10 cellular contexts compared by ENCODE assay signal in genomic region chrX:12137982-12138365, GRCh38. TPM values are rescaled to one million over a fixed set of nuclear protein-coding genes. Genes with fewer than 3 reads are reported as not detected.
DNase-seq lines count a peak whose midpoint lies in the region; ATAC-seq and TF ChIP-seq lines count a peak whose summit lies in the region.
"Had no signal": no experiment of that assay in that cellular context is flagged by ENCODE, and none has a peak within 500 bp of the region (broad histone marks: within the 10 kb centered on the region; RNA-seq: fewer than 3 reads in every experiment).

No MANE protein-coding gene starts in this region.

- H3K9me2 ChIP-seq in GM23338 (ENCODE audit: insufficient read depth), result no peaks in the 10 kb centered on the region

- intact Hi-C loops in right cardiac atrium (cut with DNase I) (no loop called here), left lung (cut with DNase I) (no loop called here)

- CTCF ChIA-PET in WTC11 (lab: Charles Lee), result interaction anchor here (0.6 to 1.3 kb wide), 5 partner anchors 58 to 193 kb away, joined by 3 to 6 read pairs (median 3); no protein-coding TSS in a partner anchor

- H4K20me1 ChIP-seq in GM23338 (replicated peaks; ENCODE audit: insufficient read depth), result no peaks in the 10 kb centered on the region

- H3K9me3 ChIP-seq in right cardiac atrium (ENCODE audit: control insufficient read depth, low read length), result no peaks in the 10 kb centered on the region
- H3K9me3 ChIP-seq in left lung, result no peaks in the 10 kb centered on the region

- H2AFZ ChIP-seq in GM23338, result peak overlapping the region; percentile 83; the same call in 1 of the 2 replicates

- under 1% methylated on average over 22 of the region's 22 CpGs for WGBS in right cardiac atrium

- H3K4me1 Mint-ChIP-seq in GM23338 (peaks cover 11% of the 10 kb centered on the region; the same call in 2 of the 3 replicates), WTC11 (peaks cover 20% of the 10 kb centered on the region)

- H3K27me3 ChIP-seq in GM23338 (ENCODE audit: insufficient read depth) (peaks cover 43% of the 10 kb centered on the region), right cardiac atrium (ENCODE audit: control insufficient read depth, insufficient read depth) (no peaks in the 10 kb centered on the region), left lung (peaks cover 30 to 31% of the 10 kb centered on the region in 2 donors)

- H3K4me1 ChIP-seq in GM23338 (ENCODE audit: insufficient read depth) (no peaks in the 10 kb centered on the region), right cardiac atrium (ENCODE audit: control insufficient read depth, insufficient read depth, low read length) (no peaks in the 10 kb centered on the region), left lung (no peaks in the 10 kb centered on the region)

- no peaks in the 10 kb centered on the region for H3K36me3 Mint-ChIP-seq in GM23338 (ENCODE audit: low read depth)
- H3K36me3 Mint-ChIP-seq in WTC11, result no peaks in the 10 kb centered on the region

- DNase-seq in GM23338 (ENCODE audit: low spot score) (peak; percentile 45), WTC11 (ENCODE audit: low spot score) (no peak), right cardiac atrium (no peak), retinal pigment epithelial cell (ENCODE audit: low read depth) (no peak), left lung (no peak)
- no peak for DNase-seq in activated naive CD4-positive, alpha-beta T cell treated with anti-CD3 and anti-CD28 coated beads, Interleukin-2, amount 50 U/mL, for 16 hours
- DNase-seq: activated CD4-positive, alpha-beta T cell treated with anti-CD3 and anti-CD28 coated beads for 1 hour; left cardiac atrium had no signal

- H3K79me2 ChIP-seq in GM23338 (replicated peaks; ENCODE audit: insufficient read depth), result no peaks in the 10 kb centered on the region

- H3F3A ChIP-seq in GM23338 (replicated peaks; ENCODE audit: low read depth), result no peaks in the 10 kb centered on the region

- peak overlapping the region; percentile 68 for H3K4me3 ChIP-seq in GM23338
- peak overlapping the region; percentile 50 for H3K4me3 ChIP-seq in right cardiac atrium (ENCODE audit: low read length)
- peak overlapping the region; percentile 49 for H3K4me3 ChIP-seq in retinal pigment epithelial cell (ENCODE audit: low read length)
- H3K4me3 ChIP-seq in left lung, result peak overlapping the region in 1 of 2 donors; percentile 16

- TF ChIP-seq CTCF in GM23338 (conservative IDR thresholded peaks at IDR 0.05; ENCODE audit: low read depth in 2 of 2) (no peak), WTC11 (IDR thresholded peaks at IDR 0.05) (no peak), retinal pigment epithelial cell (conservative IDR thresholded peaks at IDR 0.05; ENCODE audit: low read depth, low read length) (no peak), left lung (IDR thresholded peaks at IDR 0.05) (no peak)

- H3K36me3 ChIP-seq in GM23338 (ENCODE audit: insufficient read depth), result no peaks in the 10 kb centered on the region
- no peaks in the 10 kb centered on the region for H3K36me3 ChIP-seq in left lung

- POLR2A ChIA-PET in WTC11 (lab: Charles Lee), result no interaction called here

- H3K4me3 Mint-ChIP-seq in GM23338 (peak overlapping the region; percentile 85), WTC11 (peak overlapping the region; percentile 90)

- H3K4me2 ChIP-seq in GM23338, result peak overlapping the region; percentile 82

- H3K9me3 Mint-ChIP-seq in GM23338 (no peaks in the 10 kb centered on the region; the same call in 2 of the 3 replicates), WTC11 (no peaks in the 10 kb centered on the region)

- ATAC-seq in GM23338 (peak; percentile 54), WTC11 (no peak; the same call in none of the 2 replicates), right cardiac atrium (no peak), left lung (no peak), GM18520 (IDR thresholded peaks at IDR 0.05; ENCODE audit: unreplicated experiment) (no peak), HG03025 (IDR thresholded peaks at IDR 0.05; ENCODE audit: low FRiP score, unreplicated experiment) (no peak)

- H3K27ac ChIP-seq in GM23338 (ENCODE audit: low read depth) (no peak overlapping the region), right cardiac atrium (ENCODE audit: low read length) (no peak overlapping the region), left lung (no peak overlapping the region)

- H3K27ac Mint-ChIP-seq in GM23338 (no peak overlapping the region), WTC11 (no peak overlapping the region)

- H3K27me3 Mint-ChIP-seq in GM23338 (ENCODE audit: insufficient read depth, low read depth, poor library complexity), result peaks cover 26% of the 10 kb centered on the region
- peaks cover 38% of the 10 kb centered on the region for H3K27me3 Mint-ChIP-seq in WTC11 (ENCODE audit: low read depth)

TF ChIP-seq in GM23338, 12 proteins besides CTCF, POLR2A, EP300 and RAD21 (continues in another document):
- TF ChIP-seq STAT1 (IDR thresholded peaks at IDR 0.05; ENCODE audit: unreplicated experiment) (no peak), EZH2 (IDR thresholded peaks at IDR 0.05; ENCODE audit: low read depth, unreplicated experiment) (no peak), CREB1 (CRISPR knock-in tag; IDR thresholded peaks at IDR 0.05; ENCODE audit: low read depth) (no peak), EZH2phosphoT487 (IDR thresholded peaks at IDR 0.05; ENCODE audit: unreplicated experiment) (no peak), ZNF114 (CRISPR knock-in tag; IDR thresholded peaks at IDR 0.05) (no peak), NANOG (IDR thresholded peaks at IDR 0.05; ENCODE audit: borderline replicate concordance) (no peak), ZNF331 (CRISPR knock-in tag; IDR thresholded peaks at IDR 0.05; ENCODE audit: low read depth) (no peak), JUNB (IDR thresholded peaks at IDR 0.05; ENCODE audit: unreplicated experiment) (no peak), POLR2AphosphoS5 (IDR thresholded peaks at IDR 0.05; ENCODE audit: low read depth) (no peak), ETS1 (IDR thresholded peaks at IDR 0.05) (no peak)

TF ChIP-seq in WTC11, 78 proteins besides CTCF, POLR2A, EP300 and RAD21:
- TF ChIP-seq PREB (CRISPR knock-in tag; IDR thresholded peaks at IDR 0.05; ENCODE audit: borderline replicate concordance), result no peak
- TF ChIP-seq RORB (CRISPR knock-in tag; IDR thresholded peaks at IDR 0.05), result no peak
TF ChIP-seq in WTC11: peak in this region for 0.

RNA-seq across cellular contexts. Expression of gene FRMPD4, which starts 0.3 kb away (rescaled TPM):
- total RNA-seq in GM23338 (2014; rRNA removed; shearing (Covaris generic)), result 0.80 and 2.4 TPM in 2 replicates
- polyA plus RNA-seq in GM23338 (2016; fragmentation: Nextera tagmentation; extraction: Ambion mirVana) (0.19 and 0.28 TPM in 2 replicates), right cardiac atrium (0.41 TPM)
- total RNA-seq in WTC11 (2021) (1.1 to 1.4 TPM (median 1.3 TPM) in 3 replicates), right cardiac atrium (1 to 10 TPM in 2 of 4 donors, under 1 TPM in 2; 0.33 to 2.1 (median 0.89) TPM), left lung (not detected)
